In the genomic region with DNA sequence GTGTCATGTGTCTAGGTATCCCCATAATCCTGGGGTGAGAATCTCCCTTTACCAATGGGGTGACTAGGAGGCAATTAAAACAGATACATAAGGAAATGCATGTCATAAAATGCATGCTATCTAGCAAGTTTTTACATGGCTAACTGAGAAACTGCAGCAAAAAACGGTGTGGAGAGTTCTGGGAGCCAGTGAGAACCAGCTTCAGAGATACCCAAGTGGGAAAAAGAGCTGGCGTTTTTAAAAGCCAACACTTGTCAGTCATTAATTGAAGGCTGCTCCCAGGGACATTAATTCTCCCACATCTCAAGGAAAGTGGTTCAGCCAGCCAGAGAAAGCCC, we compare ENCODE assay signal across 20 cellular contexts. TPM values are rescaled to one million over a fixed set of nuclear protein-coding genes. Genes with fewer than 3 reads are reported as not detected.
DNase-seq lines count a peak whose midpoint lies in the region; ATAC-seq and TF ChIP-seq lines count a peak whose summit lies in the region.
"Had no signal": no experiment of that assay in that cellular context is flagged by ENCODE, and none has a peak within 500 bp of the region (broad histone marks: within the 10 kb centered on the region; RNA-seq: fewer than 3 reads in every experiment).

No MANE protein-coding gene starts in this region.

- no peaks in the 10 kb centered on the region for H3K9me3 ChIP-seq in CD4-positive, CD25-positive, alpha-beta regulatory T cell (ENCODE audit: control insufficient read depth in 2 of 2, low read length in 2 of 2)
- no peaks in the 10 kb centered on the region for H3K9me3 ChIP-seq in MM.1S (replicated peaks; ENCODE audit: insufficient read depth, low read length)
- H3K9me3 ChIP-seq: SJCRH30 had no signal

- no peaks in the 10 kb centered on the region for H3K9me3 Mint-ChIP-seq in T-helper 2 cell treated with Interferon-gamma antibody and Interleukin-4, amounts not matched to agents 5 μg/mL and 100 μg/mL, for 36 hours
- H3K9me3 Mint-ChIP-seq in CD4-positive, CD25-positive, alpha-beta regulatory T cell, result no peaks in the 10 kb centered on the region
- no peaks in the 10 kb centered on the region for H3K9me3 Mint-ChIP-seq in activated T-helper 17 cell treated with anti-CD3 and anti-CD28 coated beads, Interleukin-2, amount 50 U/mL, for 72 hours
- no peaks in the 10 kb centered on the region for H3K9me3 Mint-ChIP-seq in naive thymus-derived CD8-positive, alpha-beta T cell
- H3K9me3 Mint-ChIP-seq: H9, memory B cell, type B pancreatic cell had no signal

- no peak for TF ChIP-seq CTCF in MM.1S (IDR thresholded peaks at IDR 0.05; ENCODE audit: low read length)

- peaks cover 68% of the 10 kb centered on the region for H3K4me1 Mint-ChIP-seq in T-helper 2 cell treated with Interferon-gamma antibody and Interleukin-4, amounts not matched to agents 5 μg/mL and 100 μg/mL, for 36 hours (ENCODE audit: low read depth)
- peaks cover 36 to 95% (median 71%) of the 10 kb centered on the region in 4 donors for H3K4me1 Mint-ChIP-seq in CD4-positive, CD25-positive, alpha-beta regulatory T cell
- H3K4me1 Mint-ChIP-seq in activated T-helper 17 cell treated with anti-CD3 and anti-CD28 coated beads, Interleukin-2, amount 50 U/mL, for 72 hours, result peaks cover 50% of the 10 kb centered on the region
- H3K4me1 Mint-ChIP-seq in naive thymus-derived CD8-positive, alpha-beta T cell, result peaks cover 37 to 84% (median 80%) of the 10 kb centered on the region in 4 donors

- H3K27me3 ChIP-seq in CD4-positive, CD25-positive, alpha-beta regulatory T cell (ENCODE audit: control insufficient read depth, insufficient read depth, low read length), result no peaks in the 10 kb centered on the region
- H3K27me3 ChIP-seq in MM.1S (replicated peaks; ENCODE audit: insufficient read depth, low read length), result no peaks in the 10 kb centered on the region
- H3K27me3 ChIP-seq: SJCRH30 had no signal

- H3K9ac ChIP-seq in MM.1S (ENCODE audit: low read length), result no peak overlapping the region
- H3K9ac ChIP-seq: KMS-11 had no signal

- H2AFZ ChIP-seq in MM.1S (ENCODE audit: low read length), result no peak overlapping the region

- DNase-seq in T-helper 2 cell treated with Interferon-gamma antibody and Interleukin-4, amounts not matched to agents 5 μg/mL and 100 μg/mL, for 36 hours (ENCODE audit: low spot score), result no peak
- no peak for DNase-seq in T-helper 2 cell
- no peak for DNase-seq in CD4-positive, CD25-positive, alpha-beta regulatory T cell
- no peak for DNase-seq in naive thymus-derived CD8-positive, alpha-beta T cell
- DNase-seq in central memory CD4-positive, alpha-beta T cell, result no peak
- DNase-seq in activated CD4-positive, CD25-positive, alpha-beta regulatory T cell treated with anti-CD3 and anti-CD28 coated beads, Interleukin-2, amount 50 U/mL, for 72 hours, result no peak
- no peak for DNase-seq in MM.1S
- DNase-seq: 8988T, DMS79 treated with DMSO at 0.1 percent for 48 hours, H9, head of caudate nucleus, MV-4-11, NCI-H526 treated with DMSO at 0.1 percent for 48 hours, occipital lobe, SJCRH30, small intestine had no signal

- no peaks in the 10 kb centered on the region for H3K79me2 ChIP-seq in MM.1S (ENCODE audit: low read length)

- H3K4me1 ChIP-seq in CD4-positive, CD25-positive, alpha-beta regulatory T cell (ENCODE audit: control insufficient read depth, insufficient read depth, low read length, poor library complexity, severe bottlenecking), result peaks cover 90% of the 10 kb centered on the region
- no peaks in the 10 kb centered on the region for H3K4me1 ChIP-seq in MM.1S (ENCODE audit: low read length)
- H3K4me1 ChIP-seq: SJCRH30 had no signal

- no peaks in the 10 kb centered on the region for H3F3A ChIP-seq in MM.1S (ENCODE audit: insufficient read depth, low read length)

- peak overlapping the region; percentile 65 for H3K27ac ChIP-seq in CD4-positive, CD25-positive, alpha-beta regulatory T cell (ENCODE audit: insufficient read depth, low read length, poor library complexity, severe bottlenecking)
- no peak overlapping the region for H3K27ac ChIP-seq in MM.1S (ENCODE audit: low read length)
- H3K27ac ChIP-seq: KMS-11, SJCRH30 had no signal

- H3K4me2 ChIP-seq in MM.1S (ENCODE audit: low read depth, low read length), result no peak overlapping the region
- H3K4me2 ChIP-seq: KMS-11 had no signal

- no peaks in the 10 kb centered on the region for H3K9me2 ChIP-seq in MM.1S (replicated peaks; ENCODE audit: insufficient read depth, low read length)

- H3K27ac Mint-ChIP-seq in T-helper 2 cell treated with Interferon-gamma antibody and Interleukin-4, amounts not matched to agents 5 μg/mL and 100 μg/mL, for 36 hours, result peak overlapping the region; percentile 91
- H3K27ac Mint-ChIP-seq in CD4-positive, CD25-positive, alpha-beta regulatory T cell, result peak overlapping the region; percentile 92 to 99 (median 97)
- H3K27ac Mint-ChIP-seq in activated T-helper 17 cell treated with anti-CD3 and anti-CD28 coated beads, Interleukin-2, amount 50 U/mL, for 72 hours, result no peak overlapping the region
- peak overlapping the region; percentile 91 to 98 (median 94) for H3K27ac Mint-ChIP-seq in naive thymus-derived CD8-positive, alpha-beta T cell
- H3K27ac Mint-ChIP-seq: H9, type B pancreatic cell had no signal

- peaks cover 3% of the 10 kb centered on the region for H3K27me3 Mint-ChIP-seq in T-helper 2 cell treated with Interferon-gamma antibody and Interleukin-4, amounts not matched to agents 5 μg/mL and 100 μg/mL, for 36 hours (ENCODE audit: low read depth)
- H3K27me3 Mint-ChIP-seq in CD4-positive, CD25-positive, alpha-beta regulatory T cell, result no peaks in the 10 kb centered on the region
- no peaks in the 10 kb centered on the region for H3K27me3 Mint-ChIP-seq in activated T-helper 17 cell treated with anti-CD3 and anti-CD28 coated beads, Interleukin-2, amount 50 U/mL, for 72 hours
- H3K27me3 Mint-ChIP-seq in naive thymus-derived CD8-positive, alpha-beta T cell, result peaks cover 0 to under 1% (median 0%) of the 10 kb centered on the region in 5 donors

- H3K36me3 Mint-ChIP-seq in T-helper 2 cell treated with Interferon-gamma antibody and Interleukin-4, amounts not matched to agents 5 μg/mL and 100 μg/mL, for 36 hours (ENCODE audit: low read depth), result peaks cover 4% of the 10 kb centered on the region
- no peaks in the 10 kb centered on the region for H3K36me3 Mint-ChIP-seq in CD4-positive, CD25-positive, alpha-beta regulatory T cell
- no peaks in the 10 kb centered on the region for H3K36me3 Mint-ChIP-seq in activated T-helper 17 cell treated with anti-CD3 and anti-CD28 coated beads, Interleukin-2, amount 50 U/mL, for 72 hours (ENCODE audit: low read depth)
- no peaks in the 10 kb centered on the region for H3K36me3 Mint-ChIP-seq in naive thymus-derived CD8-positive, alpha-beta T cell
- H3K36me3 Mint-ChIP-seq: memory B cell, type B pancreatic cell had no signal

- H3K4me3 Mint-ChIP-seq in T-helper 2 cell treated with Interferon-gamma antibody and Interleukin-4, amounts not matched to agents 5 μg/mL and 100 μg/mL, for 36 hours, result peak overlapping the region; percentile 57
- H3K4me3 Mint-ChIP-seq in CD4-positive, CD25-positive, alpha-beta regulatory T cell, result peak overlapping the region; percentile 1 to 85 (median 70)
- peak overlapping the region; percentile 36 for H3K4me3 Mint-ChIP-seq in activated T-helper 17 cell treated with anti-CD3 and anti-CD28 coated beads, Interleukin-2, amount 50 U/mL, for 72 hours
- H3K4me3 Mint-ChIP-seq in naive thymus-derived CD8-positive, alpha-beta T cell, result peak overlapping the region in 9 of 10 donors; percentile 34 to 82 (median 76)
- H3K4me3 Mint-ChIP-seq: H9, memory B cell, type B pancreatic cell had no signal

- no peaks in the 10 kb centered on the region for H4K20me1 ChIP-seq in MM.1S (ENCODE audit: insufficient read depth, low read length)

- ATAC-seq in CD4-positive, CD25-positive, alpha-beta regulatory T cell (ENCODE audit: low read depth in 2 of 2), result no peak
- no peak for ATAC-seq in activated T-helper 17 cell treated with anti-CD3 and anti-CD28 coated beads, Interleukin-2, amount 50 U/mL, for 72 hours (replicated peaks)
- no peak for ATAC-seq in naive thymus-derived CD8-positive, alpha-beta T cell

- H3K36me3 ChIP-seq in CD4-positive, CD25-positive, alpha-beta regulatory T cell (ENCODE audit: control insufficient read depth, insufficient read depth, low read length), result no peaks in the 10 kb centered on the region
- H3K36me3 ChIP-seq in MM.1S (replicated peaks; ENCODE audit: insufficient read depth, low read length), result no peaks in the 10 kb centered on the region
- H3K36me3 ChIP-seq: SJCRH30 had no signal

- peak overlapping the region; percentile 69 for H3K4me3 ChIP-seq in CD4-positive, CD25-positive, alpha-beta regulatory T cell (ENCODE audit: low read depth, low read length)
- no peak overlapping the region for H3K4me3 ChIP-seq in MM.1S (ENCODE audit: low read length)
- H3K4me3 ChIP-seq: SJCRH30 had no signal

- POLR2A ChIA-PET in naive thymus-derived CD8-positive, alpha-beta T cell (lab: Charles Lee), result interaction anchor here (1.0 to 1.9 kb wide), 4 partner anchors 11 to 196 kb away, joined by 4 to 11 read pairs (median 6); no protein-coding TSS in a partner anchor

RNA-seq across cellular contexts. Expression of gene ST8SIA6, which starts 28.2 kb away (rescaled TPM):
- 10.8 TPM for total RNA-seq in CD4-positive, CD25-positive, alpha-beta regulatory T cell
- polyA plus RNA-seq in CD4-positive, CD25-positive, alpha-beta regulatory T cell, result 1 to 10 TPM; 5.6 to 9.3 (median 8.2) TPM
- total RNA-seq in activated T-helper 17 cell treated with anti-CD3 and anti-CD28 coated beads, Interleukin-2, amount 50 U/mL, for 72 hours, result under 1 TPM in 1 of 2 donors, not detected in 1; 0.84 TPM
- total RNA-seq in naive thymus-derived CD8-positive, alpha-beta T cell, result under 1 TPM in 1 of 2 experiments, not detected in 1; 0.33 TPM
- 1 to 10 TPM in 1 of 3 donors, not detected in 2; 2.4 TPM for polyA plus RNA-seq in naive thymus-derived CD8-positive, alpha-beta T cell
- total RNA-seq: SJCRH30 had no signal
